Comparison of ENCODE assay signal across 9 cellular contexts in genomic region chr12:69685810-69686209, GRCh38. TPM values are rescaled to one million over a fixed set of nuclear protein-coding genes. Genes with fewer than 3 reads are reported as not detected.
DNase-seq lines count a peak whose midpoint lies in the region; ATAC-seq and TF ChIP-seq lines count a peak whose summit lies in the region.
"Had no signal": no experiment of that assay in that cellular context is flagged by ENCODE, and none has a peak within 500 bp of the region (broad histone marks: within the 10 kb centered on the region; RNA-seq: fewer than 3 reads in every experiment).

No MANE protein-coding gene starts in this region.

- ATAC-seq in GM19395 (IDR thresholded peaks at IDR 0.05; ENCODE audit: unreplicated experiment) (peak; percentile 62), HG03066 (IDR thresholded peaks at IDR 0.05; ENCODE audit: low read depth, unreplicated experiment) (peak; percentile 48), sciatic nerve (peak; percentile 90), GM18502 (IDR thresholded peaks at IDR 0.05; ENCODE audit: poor library complexity, unreplicated experiment) (no peak)
- ATAC-seq: activated CD8-positive, alpha-beta memory T cell treated with anti-CD3 and anti-CD28 coated beads, Interleukin-2, amount 10 ng/mL, durations not matched to agents 7 days and 5 days; mucosa of descending colon had no signal

- in situ Hi-C loops in astrocyte of the cerebellum (cut with HindIII; ENCODE audit: low sequenced_read_pairs): no loop called here

- no peak overlapping the region for H3K4me3 ChIP-seq in astrocyte of the cerebellum (ENCODE audit: low read depth, low read length)
- H3K4me3 ChIP-seq: mucosa of descending colon had no signal

- no peak for TF ChIP-seq CTCF in astrocyte of the cerebellum (IDR thresholded peaks at IDR 0.05; ENCODE audit: low read depth, low read length, missing control alignments)

- intact Hi-C loops in sciatic nerve (cut with DNase I): no loop called here

- DNase-seq in astrocyte of the cerebellum (ENCODE audit: low read depth) (peak; percentile 16), sciatic nerve (ENCODE audit: low spot score) (no peak), 8988T (no peak), SHP77 treated with DMSO at 0.1 percent for 48 hours (lab: John Stamatoyannopoulos, UW) (no peak)
- DNase-seq: activated CD8-positive, alpha-beta memory T cell treated with anti-CD3 and anti-CD28 coated beads, Interleukin-2, amount 10 ng/mL, durations not matched to agents 7 days and 5 days; mucosa of descending colon had no signal

RNA-seq across cellular contexts. Expression of gene BEST3, which starts 13.3 kb away (rescaled TPM):
- total RNA-seq in sciatic nerve: not detected
- total RNA-seq: activated CD8-positive, alpha-beta memory T cell treated with anti-CD3 and anti-CD28 coated beads, Interleukin-2, amount 10 ng/mL, durations not matched to agents 7 days and 5 days had no signal

RNA-seq across cellular contexts. Expression of gene RAB3IP, which starts 52.9 kb away (rescaled TPM):
- 15.7 TPM for total RNA-seq in sciatic nerve
